ENCODE assay signal across 23 cellular contexts in the genomic region with DNA sequence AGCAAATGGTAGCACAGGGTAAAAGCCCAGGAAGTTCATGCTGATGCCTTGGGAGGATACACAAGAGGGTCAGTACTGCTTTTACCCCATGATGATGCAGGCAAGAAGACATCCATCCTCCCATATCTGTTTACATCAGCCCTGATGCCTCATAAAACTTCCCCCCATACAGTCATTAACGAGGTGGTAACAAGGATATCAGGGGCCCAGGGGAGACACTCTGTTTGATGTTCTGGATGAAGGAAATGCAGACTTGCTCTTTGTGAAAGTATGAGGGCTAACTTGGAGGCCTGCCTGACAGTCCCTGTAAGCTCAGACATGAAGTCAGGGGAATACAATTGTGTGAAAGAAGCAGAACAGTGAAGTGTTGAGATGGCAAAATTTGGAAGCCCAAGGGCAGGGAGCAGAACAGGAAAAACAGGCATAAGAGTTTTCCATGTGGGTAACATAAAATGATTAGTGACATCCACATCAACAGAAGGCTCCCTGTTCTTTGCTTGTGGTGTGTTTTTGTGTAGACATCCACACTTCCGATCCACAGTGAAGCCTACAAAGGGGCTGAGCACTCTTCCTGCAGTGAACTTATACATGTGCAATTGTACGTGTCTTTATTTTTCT.
DNase-seq lines count a peak whose midpoint lies in the region; ATAC-seq and TF ChIP-seq lines count a peak whose summit lies in the region.
"Had no signal": no experiment of that assay in that cellular context is flagged by ENCODE, and none has a peak within 500 bp of the region (broad histone marks: within the 10 kb centered on the region; RNA-seq: fewer than 3 reads in every experiment).

No MANE protein-coding gene starts in this region.

- H3K9ac ChIP-seq in Karpas-422 (ENCODE audit: low read length), result no peak overlapping the region
- H3K9ac ChIP-seq: BLaER1 had no signal

- peaks cover 0 to 23% (median 5%) of the 10 kb centered on the region in 7 donors for H3K27me3 ChIP-seq in heart right ventricle
- no peaks in the 10 kb centered on the region for H3K27me3 ChIP-seq in Karpas-422 (ENCODE audit: low read length)
- no peaks in the 10 kb centered on the region for H3K27me3 ChIP-seq in CD4-positive, alpha-beta T cell (ENCODE audit: control insufficient read depth, insufficient read depth, low read length)
- H3K27me3 ChIP-seq: BLaER1, SJSA1 had no signal

- no peaks in the 10 kb centered on the region for H4K20me1 ChIP-seq in Karpas-422 (ENCODE audit: insufficient read depth, low read depth, low read length)
- H4K20me1 ChIP-seq: BLaER1 had no signal

- no peak for ATAC-seq in heart right ventricle
- no peak for ATAC-seq in CD4-positive, alpha-beta T cell (ENCODE audit: poor library complexity)
- ATAC-seq: T-cell had no signal

- H3K4me2 ChIP-seq in Karpas-422 (ENCODE audit: low read depth, low read length, poor library complexity, severe bottlenecking), result no peak overlapping the region
- H3K4me2 ChIP-seq: BLaER1 had no signal

- no peak overlapping the region for H3K4me3 Mint-ChIP-seq in nephron
- no peak overlapping the region for H3K4me3 Mint-ChIP-seq in CD4-positive, alpha-beta T cell
- H3K4me3 Mint-ChIP-seq: CD4-positive, CD25-positive, alpha-beta regulatory T cell; T-cell had no signal

- H2AFZ ChIP-seq in Karpas-422 (ENCODE audit: low read length), result no peak overlapping the region

- no peaks in the 10 kb centered on the region for H3K79me2 ChIP-seq in Karpas-422 (ENCODE audit: low read length)

- no peaks in the 10 kb centered on the region for H3K9me3 Mint-ChIP-seq in nephron
- no peaks in the 10 kb centered on the region for H3K9me3 Mint-ChIP-seq in CD4-positive, alpha-beta T cell

- H3K27ac Mint-ChIP-seq in nephron, result peak overlapping the region; percentile 7 to 95 (median 66)
- H3K27ac Mint-ChIP-seq in CD4-positive, alpha-beta T cell, result no peak overlapping the region
- H3K27ac Mint-ChIP-seq: CD4-positive, CD25-positive, alpha-beta regulatory T cell; T-cell had no signal

- CTCF ChIA-PET in HEK293 (lab: Yijun Ruan, JAX), result no interaction called here
- CTCF ChIA-PET in CD4-positive, alpha-beta T cell (lab: Charles Lee), result no interaction called here

- no peaks in the 10 kb centered on the region for H3K9me2 ChIP-seq in Karpas-422 (replicated peaks; ENCODE audit: insufficient read depth, low read length)

- H3K4me3 ChIP-seq in HEK293 (ENCODE audit: low read depth, low read length), result no peak overlapping the region
- H3K4me3 ChIP-seq in epithelial cell of esophagus (ENCODE audit: low read length), result no peak overlapping the region
- no peak overlapping the region for H3K4me3 ChIP-seq in heart right ventricle
- no peak overlapping the region for H3K4me3 ChIP-seq in Karpas-422 (ENCODE audit: low read length)
- H3K4me3 ChIP-seq: BLaER1, SJSA1 had no signal

- peak; percentile 25 for DNase-seq in DMS79 (lab: John Stamatoyannopoulos, UW)
- DNase-seq in epithelial cell of esophagus (ENCODE audit: low read depth), result peak; percentile 41
- no peak for DNase-seq in heart right ventricle
- DNase-seq in Karpas-422, result no peak
- DNase-seq in CD4-positive, alpha-beta T cell, result no peak
- DNase-seq in NCI-H526 (lab: John Stamatoyannopoulos, UW), result no peak
- DNase-seq: CD4-positive, CD25-positive, alpha-beta regulatory T cell; GDM1; HCEC 1CT; MV-4-11; NCI-H1105 treated with DMSO at 0.1 percent for 48 hours; NCI-H146; NCI-H1930; NCI-H2107; NCI-H446 treated with DMSO at 0.1 percent for 48 hours; NCI-H774; Right ventricle myocardium superior; RPMI8226; T-cell had no signal

- H3K9me3 ChIP-seq in HEK293 (ENCODE audit: control insufficient read depth, insufficient read depth, low read depth, low read length) (no peaks in the 10 kb centered on the region), heart right ventricle (no peaks in the 10 kb centered on the region), Karpas-422 (ENCODE audit: low read length) (no peaks in the 10 kb centered on the region)
- no peaks in the 10 kb centered on the region for H3K9me3 ChIP-seq in CD4-positive, alpha-beta T cell (ENCODE audit: control insufficient read depth, low read length)
- H3K9me3 ChIP-seq: BLaER1, SJSA1 had no signal

- no peaks in the 10 kb centered on the region for H3K36me3 Mint-ChIP-seq in nephron (ENCODE audit: low read depth)
- no peaks in the 10 kb centered on the region for H3K36me3 Mint-ChIP-seq in CD4-positive, alpha-beta T cell (ENCODE audit: low read depth)
- H3K36me3 Mint-ChIP-seq: CD4-positive, CD25-positive, alpha-beta regulatory T cell; T-cell had no signal

- H3K36me3 ChIP-seq in HEK293 (ENCODE audit: control insufficient read depth in 2 of 2, insufficient read depth in 1 of 2, low read length in 2 of 2), result no peaks in the 10 kb centered on the region
- H3K36me3 ChIP-seq in heart right ventricle, result no peaks in the 10 kb centered on the region
- H3K36me3 ChIP-seq in Karpas-422 (ENCODE audit: insufficient read depth, low read length), result no peaks in the 10 kb centered on the region
- H3K36me3 ChIP-seq: BLaER1, SJSA1 had no signal

- WGBS in heart right ventricle, 2 donors, result 72 to 73% methylated on average over 3 of the region's 3 CpGs

- no peak overlapping the region for H3K27ac ChIP-seq in HEK293 (ENCODE audit: extremely low read depth, low read depth, low read length)
- no peak overlapping the region for H3K27ac ChIP-seq in heart right ventricle
- H3K27ac ChIP-seq in Karpas-422 (ENCODE audit: low read length), result no peak overlapping the region
- H3K27ac ChIP-seq in CD4-positive, alpha-beta T cell (ENCODE audit: low read depth, low read length), result no peak overlapping the region
- H3K27ac ChIP-seq: BLaER1, SJSA1 had no signal

- no peak for TF ChIP-seq CTCF in HEK293 (tag by site-specific recombination; IDR thresholded peaks at IDR 0.05)
- no peak for TF ChIP-seq CTCF in epithelial cell of esophagus (IDR thresholded peaks at IDR 0.05; ENCODE audit: insufficient read depth, low read depth, low read length, missing control alignments)
- TF ChIP-seq CTCF in nephron (IDR thresholded peaks at IDR 0.05; ENCODE audit: unreplicated experiment in 3 of 3), result no peak
- no peak for TF ChIP-seq CTCF in heart right ventricle (IDR thresholded peaks at IDR 0.05)
- no peak for TF ChIP-seq CTCF in CD4-positive, alpha-beta T cell (IDR thresholded peaks at IDR 0.05)

- POLR2A ChIA-PET in HEK293 (lab: Yijun Ruan, JAX), result no interaction called here
- POLR2A ChIA-PET in CD4-positive, alpha-beta T cell (lab: Charles Lee), result no interaction called here

- no peaks in the 10 kb centered on the region for H3K27me3 Mint-ChIP-seq in nephron (ENCODE audit: low read depth)
- H3K27me3 Mint-ChIP-seq in CD4-positive, alpha-beta T cell, result peaks cover 4% of the 10 kb centered on the region
- H3K27me3 Mint-ChIP-seq: CD4-positive, CD25-positive, alpha-beta regulatory T cell had no signal

- H3K4me1 Mint-ChIP-seq in nephron, result peaks cover 56% of the 10 kb centered on the region
- no peaks in the 10 kb centered on the region for H3K4me1 Mint-ChIP-seq in CD4-positive, alpha-beta T cell (ENCODE audit: low read depth)
- H3K4me1 Mint-ChIP-seq: CD4-positive, CD25-positive, alpha-beta regulatory T cell; T-cell had no signal

- intact Hi-C loops in heart right ventricle (cut with DNase I), result loop anchor here in 3 of 10 donors (2.0 to 10.0 kb wide), 4 partner anchors 601 to 819 kb away; no protein-coding TSS in a partner anchor
- intact Hi-C loops in CD4-positive, alpha-beta T cell (cut with DNase I, micrococcal nuclease), result no loop called here

- H3K4me1 ChIP-seq in HEK293 (ENCODE audit: control insufficient read depth, insufficient read depth, low read length) (peaks cover 7% of the 10 kb centered on the region), heart right ventricle (peaks cover 0 to 8% (median 0%) of the 10 kb centered on the region in 9 donors), Karpas-422 (ENCODE audit: low read length) (peaks cover 13% of the 10 kb centered on the region)
- H3K4me1 ChIP-seq: BLaER1, SJSA1 had no signal

TF ChIP-seq in HEK293, 187 proteins besides CTCF, POLR2A, EP300 and RAD21:
- peak; percentile 67; the same call in 1 of the 2 replicates for TF ChIP-seq TCF7L2 (IDR thresholded peaks at IDR 0.05; ENCODE audit: borderline replicate concordance, low read depth, low read length)
- TF ChIP-seq, protein P1, sequence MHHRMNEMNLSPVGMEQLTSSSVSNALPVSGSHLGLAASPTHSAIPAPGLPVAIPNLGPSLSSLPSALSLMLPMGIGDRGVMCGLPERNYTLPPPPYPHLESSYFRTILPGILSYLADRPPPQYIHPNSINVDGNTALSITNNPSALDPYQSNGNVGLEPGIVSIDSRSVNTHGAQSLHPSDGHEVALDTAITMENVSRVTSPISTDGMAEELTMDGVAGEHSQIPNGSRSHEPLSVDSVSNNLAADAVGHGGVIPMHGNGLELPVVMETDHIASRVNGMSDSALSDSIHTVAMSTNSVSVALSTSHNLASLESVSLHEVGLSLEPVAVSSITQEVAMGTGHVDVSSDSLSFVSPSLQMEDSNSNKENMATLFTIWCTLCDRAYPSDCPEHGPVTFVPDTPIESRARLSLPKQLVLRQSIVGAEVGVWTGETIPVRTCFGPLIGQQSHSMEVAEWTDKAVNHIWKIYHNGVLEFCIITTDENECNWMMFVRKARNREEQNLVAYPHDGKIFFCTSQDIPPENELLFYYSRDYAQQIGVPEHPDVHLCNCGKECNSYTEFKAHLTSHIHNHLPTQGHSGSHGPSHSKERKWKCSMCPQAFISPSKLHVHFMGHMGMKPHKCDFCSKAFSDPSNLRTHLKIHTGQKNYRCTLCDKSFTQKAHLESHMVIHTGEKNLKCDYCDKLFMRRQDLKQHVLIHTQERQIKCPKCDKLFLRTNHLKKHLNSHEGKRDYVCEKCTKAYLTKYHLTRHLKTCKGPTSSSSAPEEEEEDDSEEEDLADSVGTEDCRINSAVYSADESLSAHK (tag by site-specific recombination; IDR thresholded peaks at IDR 0.05), result no peak
- peak; percentile 21; the same call in 1 of the 2 replicates for TF ChIP-seq ZIC2 (tag by site-specific recombination; IDR thresholded peaks at IDR 0.05)
- TF ChIP-seq TRIM28 (IDR thresholded peaks at IDR 0.05; ENCODE audit: borderline replicate concordance, low read length), result no peak

Comparison
In these comparisons a context has a peak if more than half of its experiments do, and no peak if none do; other contexts are left out.
1. DNase-seq: peak in DMS79 (single experiment) and epithelial cell of esophagus (single experiment); none in heart right ventricle (0 of 2), Karpas-422 (single experiment), CD4-positive, alpha-beta T cell (0 of 10) and NCI-H526 (0 of 2).